ENCODE assay signal across 6 cellular contexts in the genomic region with DNA sequence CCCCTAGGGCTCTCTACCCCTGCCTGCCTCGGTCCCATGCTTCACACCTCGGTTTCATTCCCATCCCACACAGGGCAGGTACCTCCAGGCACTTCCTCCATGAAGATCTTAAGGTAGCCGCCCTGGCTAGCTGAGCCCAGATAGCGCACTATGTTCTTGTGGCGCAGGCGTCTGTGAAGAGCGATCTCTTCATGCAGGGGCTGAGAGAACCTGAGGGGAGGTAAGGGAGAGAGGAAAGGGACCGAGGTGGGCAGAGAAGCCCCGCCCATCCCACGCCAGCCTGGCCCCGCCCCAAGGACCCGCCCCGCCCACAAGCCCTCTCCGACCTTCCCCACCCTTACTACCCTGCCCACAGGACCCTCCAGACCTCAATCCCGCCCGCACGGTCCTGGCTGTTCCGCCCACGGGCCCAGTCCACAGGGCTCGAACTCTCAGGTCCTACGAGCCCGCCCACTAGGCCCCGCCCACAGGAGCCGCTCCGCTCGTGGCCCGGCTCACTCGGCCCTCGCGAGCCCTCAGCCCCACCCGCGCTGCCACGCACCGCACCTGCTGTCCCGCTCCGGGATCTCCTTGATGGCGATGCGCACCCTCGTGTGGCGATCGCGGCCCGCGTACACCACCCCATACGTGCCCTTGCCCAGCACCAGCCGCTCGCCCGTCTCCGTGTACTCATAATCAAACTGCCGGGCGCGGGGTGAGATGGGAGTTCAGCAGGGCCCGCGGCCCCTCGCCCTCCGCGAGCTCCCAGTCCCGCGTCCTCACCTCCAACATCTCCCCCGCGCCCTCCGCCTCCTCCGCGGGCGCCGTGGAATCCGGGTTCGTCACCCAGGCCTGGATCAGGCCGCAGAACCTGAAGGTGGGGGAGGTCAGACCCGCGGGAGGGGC. TPM values are rescaled to one million over a fixed set of nuclear protein-coding genes. Genes with fewer than 3 reads are reported as not detected.
A peak's percentile ranks its signal among the peaks of the same experiment; 100 is the strongest.
DNase-seq lines count a peak whose midpoint lies in the region; ATAC-seq and TF ChIP-seq lines count a peak whose summit lies in the region.

No MANE protein-coding gene starts in this region.

- no peak for ATAC-seq in HG03521 (IDR thresholded peaks at IDR 0.05; ENCODE audit: unreplicated experiment)

- H3K4me3 ChIP-seq in OCI-LY1 (ENCODE audit: low read depth, low read length, poor library complexity, severe bottlenecking) (peak overlapping the region; percentile 62), colonic mucosa (peak overlapping the region; percentile 14), skin epidermis (peak overlapping the region; percentile 10 to 39 (median 15))

- H3K4me1 ChIP-seq in OCI-LY1 (ENCODE audit: insufficient read depth, low read length, severe bottlenecking) (peaks cover 58% of the 10 kb centered on the region), colonic mucosa (peaks cover 13% of the 10 kb centered on the region)

- H3K27me3 ChIP-seq in OCI-LY1 (ENCODE audit: insufficient read depth, low read length), result no peaks in the 10 kb centered on the region; the same call in 1 of the 2 replicates
- H3K27me3 ChIP-seq in colonic mucosa, result no peaks in the 10 kb centered on the region

- H3K9me2 ChIP-seq in OCI-LY1 (ENCODE audit: low read depth, low read length), result no peaks in the 10 kb centered on the region

- H3K27ac ChIP-seq in OCI-LY1 (ENCODE audit: low read depth, low read length, poor library complexity, severe bottlenecking), result no peak overlapping the region
- H3K27ac ChIP-seq in colonic mucosa, result no peak overlapping the region
- peak overlapping the region in 3 of 21 experiments; percentile 31 to 45 (median 40) for H3K27ac ChIP-seq in skin epidermis

- H3K9me3 ChIP-seq in OCI-LY1 (ENCODE audit: low read length) (no peaks in the 10 kb centered on the region), colonic mucosa (no peaks in the 10 kb centered on the region)

- H3K9ac ChIP-seq in OCI-LY1 (ENCODE audit: low read length), result peak overlapping the region; percentile 67
- peak overlapping the region; percentile 16 to 31 for H3K9ac ChIP-seq in colonic mucosa (ENCODE audit: low read depth in 2 of 2, low read length in 2 of 2)

- H3K79me2 ChIP-seq in OCI-LY1 (ENCODE audit: insufficient read depth, low read length), result no peaks in the 10 kb centered on the region

- H4K20me1 ChIP-seq in OCI-LY1 (ENCODE audit: insufficient read depth, low read length), result no peaks in the 10 kb centered on the region

- no peak overlapping the region for H2AFZ ChIP-seq in OCI-LY1 (ENCODE audit: low read length)

- intact Hi-C loops in colonic mucosa (cut with DNase I), result no loop called here

- H3K36me3 ChIP-seq in OCI-LY1 (ENCODE audit: insufficient read depth, low read length) (no peaks in the 10 kb centered on the region), colonic mucosa (no peaks in the 10 kb centered on the region)

- TF ChIP-seq CTCF in OCI-LY1 (IDR thresholded peaks at IDR 0.05; ENCODE audit: low read length) (no peak), colonic mucosa (IDR thresholded peaks at IDR 0.05) (no peak)

- DNase-seq in colonic mucosa (peak; percentile 44), SK-N-DZ (ENCODE audit: low spot score) (no peak), C1 segment of cervical spinal cord (lab: John Stamatoyannopoulos, UW) (no peak)

- peak overlapping the region; percentile 83 for H3K4me2 ChIP-seq in OCI-LY1 (ENCODE audit: low read length)

- no peaks in the 10 kb centered on the region for H3F3A ChIP-seq in OCI-LY1 (ENCODE audit: insufficient read depth, low read length)

RNA-seq across cellular contexts. Expression of a gene that starts 6.4 kb away (rescaled TPM):
- 10 to 100 TPM; 21.7 to 41.0 TPM for total RNA-seq in colonic mucosa
- 1.1 and 1.7 TPM in 2 replicates for polyA plus RNA-seq in SK-N-DZ (2014; cell fraction: cytosol; rRNA removed)
- polyA plus RNA-seq in SK-N-DZ (2014; cell fraction: nucleus; rRNA removed), result 21.1 and 28.0 TPM in 2 replicates

RNA-seq across cellular contexts. Expression of a gene that starts 14.2 kb away (rescaled TPM):
- 1 to 10 TPM in 1 of 2 donors, under 1 TPM in 1; 0.42 to 1.5 TPM for total RNA-seq in colonic mucosa
- not detected in 2 replicates for polyA plus RNA-seq in SK-N-DZ (2014; cell fraction: cytosol; rRNA removed)
- polyA plus RNA-seq in SK-N-DZ (2014; cell fraction: nucleus; rRNA removed), result not detected in 2 replicates

RNA-seq across cellular contexts. Expression of a gene that starts 18.6 kb away (rescaled TPM):
- total RNA-seq in colonic mucosa, result 10 to 100 TPM; 15.6 to 17.4 TPM
- polyA plus RNA-seq in SK-N-DZ (2014; cell fraction: cytosol; rRNA removed), result 0.56 and 0.86 TPM in 2 replicates
- 2.0 and 5.2 TPM in 2 replicates for polyA plus RNA-seq in SK-N-DZ (2014; cell fraction: nucleus; rRNA removed)

RNA-seq across cellular contexts. Expression of a gene that starts 22.7 kb away (rescaled TPM):
- 1 to 10 TPM in 1 of 2 donors, under 1 TPM in 1; 0.69 to 1.7 TPM for total RNA-seq in colonic mucosa
- polyA plus RNA-seq in SK-N-DZ (2014; cell fraction: cytosol; rRNA removed), result not detected in 2 replicates
- polyA plus RNA-seq in SK-N-DZ (2014; cell fraction: nucleus; rRNA removed), result not detected in 2 replicates

RNA-seq across cellular contexts. Expression of a gene that starts 32.0 kb away (rescaled TPM):
- total RNA-seq in colonic mucosa, result under 1 TPM; 0.32 to 0.49 TPM
- 0.71 and 0.82 TPM in 2 replicates for polyA plus RNA-seq in SK-N-DZ (2014; cell fraction: cytosol; rRNA removed)
- 0.53 and 0.73 TPM in 2 replicates for polyA plus RNA-seq in SK-N-DZ (2014; cell fraction: nucleus; rRNA removed)
